In the genomic region with DNA sequence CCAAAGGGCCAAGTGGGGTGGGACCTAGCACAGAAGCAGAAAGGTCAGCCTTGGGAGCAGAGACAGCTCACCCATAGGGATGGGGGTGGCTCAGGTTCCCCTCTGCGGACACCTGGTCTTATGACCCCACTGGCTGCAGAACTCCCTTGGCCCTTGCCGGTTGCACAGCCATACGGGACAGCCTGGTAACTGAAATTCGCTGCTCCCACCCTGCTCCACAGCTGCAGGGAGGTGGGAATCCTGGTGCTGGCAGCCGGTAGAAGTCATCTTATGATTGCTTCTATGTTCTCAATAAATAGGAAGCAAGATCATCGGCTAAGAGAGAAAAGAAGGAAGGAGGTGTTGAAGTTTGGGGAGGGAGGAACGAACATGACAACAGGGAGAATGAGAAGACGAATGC, we compare ENCODE assay signal across 27 cellular contexts.
"Had no signal": no experiment of that assay in that cellular context is flagged by ENCODE, and none has a peak within 500 bp of the region (broad histone marks: within the 10 kb centered on the region; RNA-seq: fewer than 3 reads in every experiment).

No MANE protein-coding gene starts in this region.

- H3K4me2 ChIP-seq: smooth muscle cell had no signal

- H3K27me3 Mint-ChIP-seq: effector memory CD8-positive, alpha-beta T cell; progenitor cell of endocrine pancreas; stimulated activated memory B cell treated with anti-CD40 and anti-IgM and Interleukin-4, amounts not matched to agents 10 μg/mL and 1 μg/mL and 100 μg/mL, for 72 hours; type B pancreatic cell had no signal

- H3K79me2 ChIP-seq: parathyroid adenoma had no signal

- H3K4me1 Mint-ChIP-seq: immature natural killer cell; neural crest cell; stimulated activated memory B cell treated with anti-CD40 and anti-IgM and Interleukin-4, amounts not matched to agents 10 μg/mL and 1 μg/mL and 100 μg/mL, for 72 hours had no signal

- DNase-seq: cortex of kidney; effector memory CD8-positive, alpha-beta T cell; esophagus squamous epithelium; foreskin melanocyte; hypothalamus; immature natural killer cell; islet precursor cell; left colon; left ventricle myocardium inferior; lower lobe of right lung; natural killer cell; stimulated activated CD4-positive, alpha-beta T cell treated with anti-CD3 and anti-CD28 coated beads, Interleukin-12 subunit alpha, Interleukin-12 subunit beta, amount 100 ng/mL, for 4 hours; stimulated activated CD4-positive, alpha-beta T cell treated with anti-CD3 and anti-CD28 coated beads, Interleukin-1b, Interleukin-23, amount 100 ng/mL, for 48 hours; stimulated activated CD4-positive, alpha-beta T cell treated with anti-CD3 and anti-CD28 coated beads, Interleukin-4, amount 100 ng/mL, for 24 hours; stimulated activated naive CD8-positive, alpha-beta T cell treated with anti-CD3 and anti-CD28 coated beads, Interleukin-15, Interleukin-2, amounts not matched to agents 100 U/mL and 50 U/mL, for 24 hours; substantia nigra; testis; tibial artery had no signal

- H3K36me3 ChIP-seq: left ventricle myocardium inferior, lower lobe of right lung, neutrophil had no signal

- FAIRE-seq: endometrium had no signal

- H3K9me3 Mint-ChIP-seq: effector memory CD8-positive, alpha-beta T cell; immature natural killer cell; natural killer cell; neural crest cell; stimulated activated memory B cell treated with anti-CD40 and anti-IgM and Interleukin-4, amounts not matched to agents 10 μg/mL and 1 μg/mL and 100 μg/mL, for 72 hours; type B pancreatic cell had no signal

- H3K4me1 ChIP-seq: esophagus squamous epithelium, left ventricle myocardium inferior, lower lobe of right lung, parathyroid adenoma, testis, tibial artery had no signal

- H3K27ac ChIP-seq: esophagus squamous epithelium, left ventricle myocardium inferior, lower lobe of right lung, neutrophil, parathyroid adenoma, testis, tibial artery had no signal

- ATAC-seq: effector memory CD8-positive, alpha-beta T cell; left colon; lower lobe of right lung; natural killer cell; sciatic nerve; stimulated activated memory B cell treated with anti-CD40 and anti-IgM and Interleukin-4, amounts not matched to agents 10 μg/mL and 1 μg/mL and 100 μg/mL, for 72 hours had no signal

- H3K9me3 ChIP-seq: esophagus squamous epithelium, left ventricle myocardium inferior, lower lobe of right lung, neutrophil, testis, tibial artery had no signal

- H3K9ac ChIP-seq: parathyroid adenoma had no signal

- H3K36me3 Mint-ChIP-seq: natural killer cell, type B pancreatic cell had no signal

- H3K4me3 Mint-ChIP-seq: effector memory CD8-positive, alpha-beta T cell; immature natural killer cell; natural killer cell; neural crest cell; stimulated activated memory B cell treated with anti-CD40 and anti-IgM and Interleukin-4, amounts not matched to agents 10 μg/mL and 1 μg/mL and 100 μg/mL, for 72 hours; type B pancreatic cell had no signal

- H3K27me3 ChIP-seq: esophagus squamous epithelium, neutrophil, testis, tibial artery had no signal

- H3K4me3 ChIP-seq: esophagus squamous epithelium, left ventricle myocardium inferior, lower lobe of right lung, smooth muscle cell, testis, tibial artery had no signal

- H2AFZ ChIP-seq: parathyroid adenoma had no signal

- H3K27ac Mint-ChIP-seq: immature natural killer cell; natural killer cell; progenitor cell of endocrine pancreas; stimulated activated memory B cell treated with anti-CD40 and anti-IgM and Interleukin-4, amounts not matched to agents 10 μg/mL and 1 μg/mL and 100 μg/mL, for 72 hours; type B pancreatic cell had no signal
